In the genomic region with DNA sequence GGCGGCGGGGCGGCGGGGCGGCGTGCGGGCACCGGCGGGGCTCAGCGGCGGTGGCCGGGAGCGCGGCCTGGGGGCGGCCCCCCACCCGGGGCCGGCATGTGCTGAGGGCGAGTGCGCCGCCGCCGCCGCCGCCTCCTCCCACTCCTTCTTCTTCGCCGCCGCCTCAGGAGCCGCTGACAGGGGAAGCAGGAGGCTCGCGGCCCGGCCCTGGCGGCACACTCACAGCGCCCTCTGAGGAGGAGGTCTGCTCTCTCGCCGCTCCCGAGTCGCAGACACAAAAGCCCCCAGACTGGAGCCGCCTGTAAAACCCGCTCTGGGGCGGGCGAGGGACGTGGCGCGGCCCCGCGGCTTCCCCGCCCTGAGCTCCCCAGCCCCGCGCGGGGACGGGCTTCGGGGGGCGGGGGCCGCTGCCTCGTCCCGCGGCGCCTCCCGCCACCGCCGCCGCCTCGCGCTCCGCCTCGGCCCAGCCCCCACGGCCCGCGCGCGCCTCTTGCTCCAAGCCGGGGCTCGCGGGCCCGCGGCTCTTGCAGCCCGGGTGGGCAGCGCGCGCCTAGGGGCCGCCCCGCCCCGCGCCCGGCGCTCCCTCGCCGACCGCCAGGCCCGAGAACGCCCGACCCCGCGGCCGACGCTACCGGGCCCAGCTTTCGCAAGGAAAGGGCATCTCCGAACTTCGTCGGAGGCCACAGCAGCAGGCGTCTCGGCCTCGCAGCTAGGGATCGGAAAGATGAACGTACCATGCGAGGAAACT, we compare ENCODE assay signal across 2 cellular contexts.
TF ChIP-seq lines count a peak whose summit lies in the region.

A gene with protein sequence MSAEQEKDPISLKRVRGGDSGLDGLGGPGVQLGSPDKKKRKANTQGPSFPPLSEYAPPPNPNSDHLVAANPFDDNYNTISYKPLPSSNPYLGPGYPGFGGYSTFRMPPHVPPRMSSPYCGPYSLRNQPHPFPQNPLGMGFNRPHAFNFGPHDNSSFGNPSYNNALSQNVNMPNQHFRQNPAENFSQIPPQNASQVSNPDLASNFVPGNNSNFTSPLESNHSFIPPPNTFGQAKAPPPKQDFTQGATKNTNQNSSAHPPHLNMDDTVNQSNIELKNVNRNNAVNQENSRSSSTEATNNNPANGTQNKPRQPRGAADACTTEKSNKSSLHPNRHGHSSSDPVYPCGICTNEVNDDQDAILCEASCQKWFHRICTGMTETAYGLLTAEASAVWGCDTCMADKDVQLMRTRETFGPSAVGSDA (minus strand): TSS at position 276 of the 748 bp plus-strand sequence. CDS start 462 bp downstream, outside the sequence.

TF ChIP-seq in HEK293T, 16 proteins besides CTCF, POLR2A, EP300 and RAD21 (continued from another document):
- no peak for TF ChIP-seq ZNF384 (IDR thresholded peaks at IDR 0.05)
- no peak for TF ChIP-seq TARDBP (IDR thresholded peaks at IDR 0.05)

TF ChIP-seq in neural cell, 6 proteins besides CTCF, POLR2A, EP300 and RAD21 (continued from another document):
- TF ChIP-seq, protein P1, sequence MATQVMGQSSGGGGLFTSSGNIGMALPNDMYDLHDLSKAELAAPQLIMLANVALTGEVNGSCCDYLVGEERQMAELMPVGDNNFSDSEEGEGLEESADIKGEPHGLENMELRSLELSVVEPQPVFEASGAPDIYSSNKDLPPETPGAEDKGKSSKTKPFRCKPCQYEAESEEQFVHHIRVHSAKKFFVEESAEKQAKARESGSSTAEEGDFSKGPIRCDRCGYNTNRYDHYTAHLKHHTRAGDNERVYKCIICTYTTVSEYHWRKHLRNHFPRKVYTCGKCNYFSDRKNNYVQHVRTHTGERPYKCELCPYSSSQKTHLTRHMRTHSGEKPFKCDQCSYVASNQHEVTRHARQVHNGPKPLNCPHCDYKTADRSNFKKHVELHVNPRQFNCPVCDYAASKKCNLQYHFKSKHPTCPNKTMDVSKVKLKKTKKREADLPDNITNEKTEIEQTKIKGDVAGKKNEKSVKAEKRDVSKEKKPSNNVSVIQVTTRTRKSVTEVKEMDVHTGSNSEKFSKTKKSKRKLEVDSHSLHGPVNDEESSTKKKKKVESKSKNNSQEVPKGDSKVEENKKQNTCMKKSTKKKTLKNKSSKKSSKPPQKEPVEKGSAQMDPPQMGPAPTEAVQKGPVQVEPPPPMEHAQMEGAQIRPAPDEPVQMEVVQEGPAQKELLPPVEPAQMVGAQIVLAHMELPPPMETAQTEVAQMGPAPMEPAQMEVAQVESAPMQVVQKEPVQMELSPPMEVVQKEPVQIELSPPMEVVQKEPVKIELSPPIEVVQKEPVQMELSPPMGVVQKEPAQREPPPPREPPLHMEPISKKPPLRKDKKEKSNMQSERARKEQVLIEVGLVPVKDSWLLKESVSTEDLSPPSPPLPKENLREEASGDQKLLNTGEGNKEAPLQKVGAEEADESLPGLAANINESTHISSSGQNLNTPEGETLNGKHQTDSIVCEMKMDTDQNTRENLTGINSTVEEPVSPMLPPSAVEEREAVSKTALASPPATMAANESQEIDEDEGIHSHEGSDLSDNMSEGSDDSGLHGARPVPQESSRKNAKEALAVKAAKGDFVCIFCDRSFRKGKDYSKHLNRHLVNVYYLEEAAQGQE (IDR thresholded peaks at IDR 0.05; ENCODE audit: borderline replicate concordance): peak; percentile 33
- TF ChIP-seq POLR2AphosphoS5 (IDR thresholded peaks at IDR 0.05) (peak; percentile 71), SMC3 (conservative IDR thresholded peaks at IDR 0.05; ENCODE audit: poor library complexity) (peak; percentile 24), MXI1 (conservative IDR thresholded peaks at IDR 0.05; ENCODE audit: poor library complexity, severe bottlenecking) (peak; percentile 67)
